In the genomic region with DNA sequence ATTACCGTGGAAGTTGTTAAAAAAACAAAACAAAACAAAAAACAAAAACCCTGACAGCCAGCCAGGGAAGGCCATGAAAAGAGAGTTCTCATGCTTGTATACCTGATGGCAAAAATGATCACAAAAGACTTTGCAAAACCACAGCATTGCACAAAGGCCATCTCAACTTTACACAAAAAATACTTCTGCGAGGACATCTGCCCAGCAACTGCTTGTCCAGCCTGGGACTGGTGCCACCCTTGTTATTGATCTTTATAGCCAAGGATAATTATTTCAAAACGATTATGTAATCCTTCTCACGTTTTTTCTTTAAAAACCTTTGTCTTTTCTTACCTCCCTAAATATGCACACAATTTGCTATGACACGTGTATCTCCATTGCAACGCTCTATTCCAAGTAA, we compare ENCODE assay signal across 29 cellular contexts. TPM values are rescaled to one million over a fixed set of nuclear protein-coding genes. Genes with fewer than 3 reads are reported as not detected.
"Had no signal": no experiment of that assay in that cellular context is flagged by ENCODE, and none has a peak within 500 bp of the region (broad histone marks: within the 10 kb centered on the region; RNA-seq: fewer than 3 reads in every experiment).

No MANE protein-coding gene starts in this region.

- H3K4me2 ChIP-seq: neural progenitor cell had no signal

- FAIRE-seq: endometrium, islet of Langerhans, urothelium cell line had no signal

- H3K79me2 ChIP-seq: parathyroid adenoma had no signal

- H3K9ac ChIP-seq: neural progenitor cell, parathyroid adenoma had no signal

- H3K27ac ChIP-seq: coronary artery, esophagus squamous epithelium, foreskin keratinocyte, gastroesophageal sphincter, neural progenitor cell, parathyroid adenoma, psoas muscle, skin epidermis, thoracic aorta, tibial nerve, upper lobe of left lung had no signal

- H3K36me3 ChIP-seq: esophagus squamous epithelium, gastroesophageal sphincter, heart right ventricle, neural progenitor cell, thoracic aorta, tibial nerve, upper lobe of left lung had no signal

- H3K27me3 ChIP-seq: esophagus squamous epithelium, heart right ventricle, neural progenitor cell, tibial nerve, upper lobe of left lung had no signal

- H3K4me1 ChIP-seq: esophagus squamous epithelium, foreskin keratinocyte, gastroesophageal sphincter, parathyroid adenoma, psoas muscle, tibial nerve, upper lobe of left lung had no signal

- H3K4me3 ChIP-seq: coronary artery, esophagus squamous epithelium, gastroesophageal sphincter, heart right ventricle, mucosa of descending colon, neural progenitor cell, psoas muscle, skin epidermis, thoracic aorta, tibial nerve, upper lobe of left lung had no signal

- H2AFZ ChIP-seq: neural progenitor cell, parathyroid adenoma had no signal

- H3K9me3 ChIP-seq: esophagus squamous epithelium, gastroesophageal sphincter, heart right ventricle, mucosa of descending colon, psoas muscle, thoracic aorta, tibial nerve, upper lobe of left lung had no signal

- DNase-seq: dermis blood vessel endothelial cell; effector memory CD8-positive, alpha-beta T cell; erythroblast; esophagus squamous epithelium; foreskin keratinocyte; heart right ventricle; hippocampal formation; kidney glomerular epithelial cell; left colon; mesenchymal stem cell; mucosa of descending colon; naive thymus-derived CD4-positive, alpha-beta T cell; psoas muscle; right cardiac atrium; stimulated activated CD4-positive, alpha-beta T cell treated with anti-CD3 and anti-CD28 coated beads, Interleukin-15, amount 100 ng/mL, for 24 hours; stimulated activated CD4-positive, alpha-beta T cell treated with anti-CD3 and anti-CD28 coated beads, Interleukin-2, amount 100 ng/mL, for 48 hours; stimulated activated naive B cell treated with anti-CD40 and anti-IgM and Interleukin-4, amounts not matched to agents 10 μg/mL and 1 μg/mL and 100 μg/mL, for 72 hours; upper lobe of left lung had no signal

RNA-seq across cellular contexts. Expression of gene SLC28A3, which starts 42.2 kb away (rescaled TPM):
- total RNA-seq: dermis blood vessel endothelial cell, lung microvascular endothelial cell, psoas muscle had no signal
- polyA plus RNA-seq: naive thymus-derived CD4-positive, alpha-beta T cell; psoas muscle; right cardiac atrium had no signal
